Comparison of ENCODE assay signal across 30 cellular contexts in genomic region chr1:186960866-186961265, GRCh38.
A peak's percentile ranks its signal among the peaks of the same experiment; 100 is the strongest.
DNase-seq lines count a peak whose midpoint lies in the region; ATAC-seq, FAIRE-seq and TF ChIP-seq lines count a peak whose summit lies in the region.
"Had no signal": no experiment of that assay in that cellular context is flagged by ENCODE, and none has a peak within 500 bp of the region (broad histone marks: within the 10 kb centered on the region; RNA-seq: fewer than 3 reads in every experiment).

No MANE protein-coding gene starts in this region.

- no peak overlapping the region for H3K27ac Mint-ChIP-seq in activated T-cell treated with anti-CD3 and anti-CD28 coated beads, Interleukin-2, amount 50 U/mL, for 72 hours
- H3K27ac Mint-ChIP-seq in activated CD8-positive, alpha-beta T cell treated with anti-CD3 and anti-CD28 coated beads for 36 hours, result no peak overlapping the region
- H3K27ac Mint-ChIP-seq: activated CD4-positive, alpha-beta T cell treated with anti-CD3 and anti-CD28 coated beads, Interleukin-2, amount 10 ng/mL, durations not matched to agents 7 days and 5 days; activated naive CD4-positive, alpha-beta T cell treated with anti-CD3 and anti-CD28 coated beads for 36 hours; CD4-positive, CD25-positive, alpha-beta regulatory T cell; GM23338; naive B cell; progenitor cell of endocrine pancreas had no signal

- no peaks in the 10 kb centered on the region for H3K4me1 ChIP-seq in mucosa of descending colon (ENCODE audit: low read depth)
- H3K4me1 ChIP-seq: left lung had no signal

- no peaks in the 10 kb centered on the region for H3K9me3 Mint-ChIP-seq in activated T-cell treated with anti-CD3 and anti-CD28 coated beads, Interleukin-2, amount 50 U/mL, for 72 hours
- H3K9me3 Mint-ChIP-seq in activated CD8-positive, alpha-beta T cell treated with anti-CD3 and anti-CD28 coated beads for 36 hours, result no peaks in the 10 kb centered on the region
- H3K9me3 Mint-ChIP-seq: activated CD4-positive, alpha-beta T cell treated with anti-CD3 and anti-CD28 coated beads, Interleukin-2, amount 10 ng/mL, durations not matched to agents 7 days and 5 days; activated naive CD4-positive, alpha-beta T cell treated with anti-CD3 and anti-CD28 coated beads for 36 hours; CD4-positive, CD25-positive, alpha-beta regulatory T cell; GM23338; naive B cell had no signal

- H3K4me1 Mint-ChIP-seq in activated T-cell treated with anti-CD3 and anti-CD28 coated beads, Interleukin-2, amount 50 U/mL, for 72 hours (ENCODE audit: low read depth), result no peaks in the 10 kb centered on the region
- H3K4me1 Mint-ChIP-seq in activated CD8-positive, alpha-beta T cell treated with anti-CD3 and anti-CD28 coated beads for 36 hours (ENCODE audit: low read depth), result no peaks in the 10 kb centered on the region
- H3K4me1 Mint-ChIP-seq: activated CD4-positive, alpha-beta T cell treated with anti-CD3 and anti-CD28 coated beads, Interleukin-2, amount 10 ng/mL, durations not matched to agents 7 days and 5 days; naive B cell had no signal

- H3K4me3 ChIP-seq in epithelial cell of esophagus (ENCODE audit: low read length), result no peak overlapping the region
- H3K4me3 ChIP-seq in mucosa of descending colon, result no peak overlapping the region
- H3K4me3 ChIP-seq: GM12878, GM23338, left lung had no signal

- H3K27me3 Mint-ChIP-seq in activated T-cell treated with anti-CD3 and anti-CD28 coated beads, Interleukin-2, amount 50 U/mL, for 72 hours (ENCODE audit: low read depth), result no peaks in the 10 kb centered on the region
- no peaks in the 10 kb centered on the region for H3K27me3 Mint-ChIP-seq in activated CD8-positive, alpha-beta T cell treated with anti-CD3 and anti-CD28 coated beads for 36 hours
- H3K27me3 Mint-ChIP-seq: activated CD4-positive, alpha-beta T cell treated with anti-CD3 and anti-CD28 coated beads, Interleukin-2, amount 10 ng/mL, durations not matched to agents 7 days and 5 days; naive B cell; progenitor cell of endocrine pancreas had no signal

- peak; percentile 73 for FAIRE-seq in D721Med (lab: Jason Lieb, UNC)
- FAIRE-seq: GM12878, HepG2 had no signal

- no peak for TF ChIP-seq CTCF in D721Med (IDR thresholded peaks at IDR 0.05; ENCODE audit: insufficient read depth, missing control alignments)
- no peak for TF ChIP-seq CTCF in epithelial cell of esophagus (IDR thresholded peaks at IDR 0.05; ENCODE audit: insufficient read depth, low read depth, low read length, missing control alignments)
- no peak for TF ChIP-seq CTCF in mucosa of descending colon (IDR thresholded peaks at IDR 0.05)
- no peak for TF ChIP-seq CTCF in activated CD8-positive, alpha-beta T cell treated with anti-CD3 and anti-CD28 coated beads for 36 hours (IDR thresholded peaks at IDR 0.05)

- ATAC-seq in mucosa of descending colon, result peak; percentile 34
- ATAC-seq in Right ventricle myocardium superior (ENCODE audit: poor library complexity), result no peak
- ATAC-seq in activated T-cell treated with anti-CD3 and anti-CD28 coated beads, Interleukin-2, amount 50 U/mL, for 72 hours (replicated peaks in 1 of 2), result no peak
- ATAC-seq in activated CD8-positive, alpha-beta T cell treated with anti-CD3 and anti-CD28 coated beads for 36 hours, result no peak
- no peak for ATAC-seq in HG03378 (IDR thresholded peaks at IDR 0.05; ENCODE audit: unreplicated experiment)
- ATAC-seq: GM12878, HepG2, left lung, sciatic nerve had no signal

- no peaks in the 10 kb centered on the region for H3K36me3 Mint-ChIP-seq in activated T-cell treated with anti-CD3 and anti-CD28 coated beads, Interleukin-2, amount 50 U/mL, for 72 hours (ENCODE audit: insufficient read depth in 2 of 2)
- H3K36me3 Mint-ChIP-seq in activated CD8-positive, alpha-beta T cell treated with anti-CD3 and anti-CD28 coated beads for 36 hours (ENCODE audit: low read depth), result no peaks in the 10 kb centered on the region
- H3K36me3 Mint-ChIP-seq: CD4-positive, CD25-positive, alpha-beta regulatory T cell; naive B cell had no signal

- no peaks in the 10 kb centered on the region for H3K36me3 ChIP-seq in mucosa of descending colon (ENCODE audit: low read depth)

- no peaks in the 10 kb centered on the region for H3K9me3 ChIP-seq in mucosa of descending colon
- H3K9me3 ChIP-seq: left lung, neutrophil had no signal

- CTCF ChIA-PET in activated CD8-positive, alpha-beta T cell treated with anti-CD3 and anti-CD28 coated beads for 36 hours (lab: Charles Lee), result no interaction called here

- DNase-seq in D721Med (ENCODE audit: insufficient read length, low spot score), result no peak
- DNase-seq in MV-4-11 (lab: John Stamatoyannopoulos, UW), result peak; percentile 66
- peak; percentile 51 for DNase-seq in epithelial cell of esophagus (ENCODE audit: low read depth)
- DNase-seq in mucosa of descending colon, result no peak
- no peak for DNase-seq in Right ventricle myocardium superior
- DNase-seq in activated T-cell treated with anti-CD3 and anti-CD28 coated beads, Interleukin-2, amount 50 U/mL, for 72 hours, result no peak
- DNase-seq in activated CD8-positive, alpha-beta T cell treated with anti-CD3 and anti-CD28 coated beads for 36 hours, result no peak
- DNase-seq: activated CD4-positive, alpha-beta T cell treated with anti-CD3 and anti-CD28 coated beads, Interleukin-2, amount 10 ng/mL, durations not matched to agents 7 days and 5 days; activated naive CD4-positive, alpha-beta T cell treated with anti-CD3 and anti-CD28 coated beads for 36 hours; amygdala; CD4-positive, CD25-positive, alpha-beta regulatory T cell; effector CD8-positive, alpha-beta T cell; hippocampal formation; Kasumi-1; left lung; naive B cell; NCI-H1092 treated with DMSO at 0.1 percent for 48 hours; NCI-H1930; NCI-H2227 treated with DMSO at 0.1 percent for 48 hours; NCI-H69; stimulated activated CD4-positive, alpha-beta T cell treated with anti-CD3 and anti-CD28 coated beads, Interleukin-12 subunit alpha, Interleukin-12 subunit beta, amount 100 ng/mL, for 4 hours; stimulated activated CD4-positive, alpha-beta T cell treated with anti-CD3 and anti-CD28 coated beads, Interleukin-4, amount 100 ng/mL, for 1 hour; T-helper 9 cell had no signal

- intact Hi-C loops in mucosa of descending colon (cut with DNase I, micrococcal nuclease), result no loop called here
- intact Hi-C loops in Right ventricle myocardium superior (cut with DNase I), result no loop called here
- intact Hi-C loops in activated CD8-positive, alpha-beta T cell treated with anti-CD3 and anti-CD28 coated beads for 36 hours (cut with micrococcal nuclease), result no loop called here

- H3K4me3 Mint-ChIP-seq in activated T-cell treated with anti-CD3 and anti-CD28 coated beads, Interleukin-2, amount 50 U/mL, for 72 hours, result no peak overlapping the region
- no peak overlapping the region for H3K4me3 Mint-ChIP-seq in activated CD8-positive, alpha-beta T cell treated with anti-CD3 and anti-CD28 coated beads for 36 hours
- H3K4me3 Mint-ChIP-seq: activated CD4-positive, alpha-beta T cell treated with anti-CD3 and anti-CD28 coated beads, Interleukin-2, amount 10 ng/mL, durations not matched to agents 7 days and 5 days; activated naive CD4-positive, alpha-beta T cell treated with anti-CD3 and anti-CD28 coated beads for 36 hours; CD4-positive, CD25-positive, alpha-beta regulatory T cell; GM23338; naive B cell had no signal

- POLR2A ChIA-PET in activated CD8-positive, alpha-beta T cell treated with anti-CD3 and anti-CD28 coated beads for 36 hours (lab: Charles Lee), result interaction anchor here (0.7 kb wide), 1 partner anchor 315 kb away, joined by 4 read pairs; no protein-coding TSS in a partner anchor

Comparison
In these comparisons a context has a peak if more than half of its experiments do, and no peak if none do; other contexts are left out.
1. DNase-seq: peak in MV-4-11 (single experiment) and epithelial cell of esophagus (single experiment); none in D721Med (single experiment), mucosa of descending colon (0 of 3), Right ventricle myocardium superior (single experiment), activated T-cell treated with anti-CD3 and anti-CD28 coated beads, Interleukin-2, amount 50 U/mL, for 72 hours (0 of 2) and activated CD8-positive, alpha-beta T cell treated with anti-CD3 and anti-CD28 coated beads for 36 hours (single experiment).